8 cellular contexts compared by ENCODE assay signal in genomic region chr16:715448-716249, GRCh38. TPM values are rescaled to one million over a fixed set of nuclear protein-coding genes. Genes with fewer than 3 reads are reported as not detected.
DNase-seq lines count a peak whose midpoint lies in the region; ATAC-seq and TF ChIP-seq lines count a peak whose summit lies in the region.

No MANE protein-coding gene starts in this region.

- intact Hi-C loops in sigmoid colon (cut with DNase I): no loop called here

- DNase-seq in DMS 273 (lab: John Stamatoyannopoulos, UW; ENCODE audit: unreplicated experiment): peak; percentile 77
- no peak for DNase-seq in DMS 273 treated with DMSO at 0.1 percent for 48 hours (lab: John Stamatoyannopoulos, UW)
- DNase-seq in UCSD-AML1 (lab: John Stamatoyannopoulos, UW; ENCODE audit: unreplicated experiment): peak; percentile 43
- DNase-seq in sigmoid colon: no peak

- TF ChIP-seq POLR2A in gastroesophageal sphincter (IDR thresholded peaks at IDR 0.05) (no peak), sigmoid colon (IDR thresholded peaks at IDR 0.05) (no peak)

- WGBS in gastroesophageal sphincter (ENCODE audit: low coverage in 1 of 2), 2 donors: no CpG with 5 or more reads among the region's 79 CpGs
- 1 to 2% methylated on average over 79 of the region's 79 CpGs for WGBS in sigmoid colon, 2 donors

- H3K4me1 ChIP-seq in HEK293 (ENCODE audit: control insufficient read depth, insufficient read depth, low read length): peaks cover 10% of the 10 kb centered on the region
- H3K4me1 ChIP-seq in gastroesophageal sphincter: peaks cover 0 to 61% (median 23%) of the 10 kb centered on the region in 3 donors
- H3K4me1 ChIP-seq in sigmoid colon: peaks cover 0 to 44% (median 35%) of the 10 kb centered on the region in 4 donors

- H3K4me3 ChIP-seq in HEK293 (ENCODE audit: low read depth, low read length): peak overlapping the region; percentile 44
- peak overlapping the region; percentile 73 to 79 for H3K4me3 ChIP-seq in gastroesophageal sphincter
- peak overlapping the region; percentile 53 to 75 (median 64) for H3K4me3 ChIP-seq in sigmoid colon

- POLR2A ChIA-PET in HEK293 (lab: Yijun Ruan, JAX): interaction anchor here (0.8 to 1.7 kb wide), 9 partner anchors 8 to 88 kb away, joined by 3 to 8 read pairs (median 3); partner anchors contain the start of genes CCDC78 and HAGHL

- H3K27me3 ChIP-seq in gastroesophageal sphincter: peaks cover 18% of the 10 kb centered on the region
- peaks cover 4 to 21% (median 13%) of the 10 kb centered on the region in 3 donors for H3K27me3 ChIP-seq in sigmoid colon

- H3K27ac ChIP-seq in HEK293 (ENCODE audit: extremely low read depth, low read depth, low read length): peak overlapping the region; percentile 66; the same call in 1 of the 2 replicates
- peak overlapping the region in 3 of 4 donors; percentile 64 to 80 (median 74) for H3K27ac ChIP-seq in gastroesophageal sphincter
- peak overlapping the region; percentile 40 to 75 (median 56) for H3K27ac ChIP-seq in sigmoid colon

- H3K9me3 ChIP-seq in HEK293 (ENCODE audit: control insufficient read depth, insufficient read depth, low read depth, low read length): no peaks in the 10 kb centered on the region
- no peaks in the 10 kb centered on the region for H3K9me3 ChIP-seq in gastroesophageal sphincter
- H3K9me3 ChIP-seq in sigmoid colon: no peaks in the 10 kb centered on the region

- no peak for TF ChIP-seq EP300 in gastroesophageal sphincter (IDR thresholded peaks at IDR 0.05)
- no peak for TF ChIP-seq EP300 in sigmoid colon (IDR thresholded peaks at IDR 0.05)

- ATAC-seq in gastroesophageal sphincter (no peak), GM21825 (IDR thresholded peaks at IDR 0.05; ENCODE audit: unreplicated experiment) (no peak), HG02973 (IDR thresholded peaks at IDR 0.05; ENCODE audit: unreplicated experiment) (no peak)

- H3K36me3 ChIP-seq in HEK293 (ENCODE audit: control insufficient read depth in 2 of 2, insufficient read depth in 1 of 2, low read length in 2 of 2): peaks cover 0 to 7% of the 10 kb centered on the region in 2 experiments; a peak in 1 of 3 replicates
- peaks cover 0 to 6% of the 10 kb centered on the region in 2 donors for H3K36me3 ChIP-seq in gastroesophageal sphincter
- no peaks in the 10 kb centered on the region for H3K36me3 ChIP-seq in sigmoid colon

- CTCF ChIA-PET in HEK293 (lab: Yijun Ruan, JAX): interaction anchor here (0.6 to 3.9 kb wide), 6 partner anchors 8 to 73 kb away, joined by 3 to 38 read pairs (median 6); partner anchors contain the start of genes CCDC78, CHTF18 and RPUSD1

- TF ChIP-seq CTCF in HEK293 (tag by site-specific recombination; IDR thresholded peaks at IDR 0.05): peak; percentile 28; the same call in 1 of the 2 replicates
- TF ChIP-seq CTCF in gastroesophageal sphincter (IDR thresholded peaks at IDR 0.05): peak in 2 of 4 experiments; percentile 23 to 24
- no peak for TF ChIP-seq CTCF in sigmoid colon (IDR thresholded peaks at IDR 0.05)

TF ChIP-seq in HEK293, 187 proteins besides CTCF, POLR2A, EP300 and RAD21 (continues in another document):
- TF ChIP-seq ZNF146 (tag by site-specific recombination; IDR thresholded peaks at IDR 0.05) (no peak), ZNF501 (tag by site-specific recombination; IDR thresholded peaks at IDR 0.05) (no peak), YY1 (tag by site-specific recombination; IDR thresholded peaks at IDR 0.05) (no peak), PRDM10 (tag by site-specific recombination; IDR thresholded peaks at IDR 0.05) (no peak), ZBTB11 (tag by site-specific recombination; conservative IDR thresholded peaks at IDR 0.05; ENCODE audit: low read depth) (no peak)
- TF ChIP-seq, protein P1, sequence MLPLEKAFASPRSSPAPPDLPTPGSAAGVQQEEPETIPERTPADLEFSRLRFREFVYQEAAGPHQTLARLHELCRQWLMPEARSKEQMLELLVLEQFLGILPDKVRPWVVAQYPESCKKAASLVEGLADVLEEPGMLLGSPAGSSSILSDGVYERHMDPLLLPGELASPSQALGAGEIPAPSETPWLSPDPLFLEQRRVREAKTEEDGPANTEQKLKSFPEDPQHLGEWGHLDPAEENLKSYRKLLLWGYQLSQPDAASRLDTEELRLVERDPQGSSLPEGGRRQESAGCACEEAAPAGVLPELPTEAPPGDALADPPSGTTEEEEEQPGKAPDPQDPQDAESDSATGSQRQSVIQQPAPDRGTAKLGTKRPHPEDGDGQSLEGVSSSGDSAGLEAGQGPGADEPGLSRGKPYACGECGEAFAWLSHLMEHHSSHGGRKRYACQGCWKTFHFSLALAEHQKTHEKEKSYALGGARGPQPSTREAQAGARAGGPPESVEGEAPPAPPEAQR (tag by site-specific recombination; IDR thresholded peaks at IDR 0.05): no peak

RNA-seq across cellular contexts. Expression of gene METRN, which starts 0.7 kb away (rescaled TPM):
- total RNA-seq in gastroesophageal sphincter (10 to 100 TPM; 22.6 to 77.7 (median 63.8) TPM), sigmoid colon (10 to 100 TPM; 27.8 to 49.9 (median 32.2) TPM)
- 10 to 100 TPM; 16.5 to 32.8 (median 31.8) TPM for polyA plus RNA-seq in sigmoid colon

RNA-seq across cellular contexts. Expression of gene ANTKMT, which starts 5.3 kb away (rescaled TPM):
- total RNA-seq in gastroesophageal sphincter (10 to 100 TPM; 23.5 to 46.2 (median 31.0) TPM), sigmoid colon (10 to 100 TPM; 27.1 to 53.1 (median 39.5) TPM)
- polyA plus RNA-seq in sigmoid colon: 10 to 100 TPM; 18.6 to 38.1 (median 21.3) TPM

RNA-seq across cellular contexts. Expression of gene FBXL16, which starts 10.0 kb away (rescaled TPM):
- total RNA-seq in gastroesophageal sphincter (1 to 10 TPM in 1 of 4 donors, under 1 TPM in 3; 0.27 to 1.4 (median 0.35) TPM), sigmoid colon (1 to 10 TPM in 3 of 4 donors, under 1 TPM in 1; 0.16 to 1.6 (median 1.4) TPM)
- polyA plus RNA-seq in sigmoid colon: 1 to 10 TPM in 1 of 3 donors, under 1 TPM in 1, not detected in 1; 0.60 to 2.4 TPM

RNA-seq across cellular contexts. Expression of gene CCDC78, which starts 10.6 kb away (rescaled TPM):
- under 1 TPM in 1 of 4 donors, not detected in 3; 0.13 TPM for total RNA-seq in gastroesophageal sphincter
- total RNA-seq in sigmoid colon: under 1 TPM in 1 of 4 donors, not detected in 3; 0.49 TPM
- polyA plus RNA-seq in sigmoid colon: 1 to 10 TPM in 1 of 3 donors, not detected in 2; 3.4 TPM

RNA-seq across cellular contexts. Expression of gene HAGHL, which starts 11.3 kb away (rescaled TPM):
- total RNA-seq in gastroesophageal sphincter (1 to 10 TPM; 1.1 to 4.8 (median 2.8) TPM), sigmoid colon (1 to 10 TPM; 2.6 to 4.6 (median 3.8) TPM)
- 10 to 100 TPM in 1 of 3 donors, 1 to 10 TPM in 1, under 1 TPM in 1; 0.92 to 10.5 (median 1.2) TPM for polyA plus RNA-seq in sigmoid colon

Comparison
In these comparisons a context has a peak if more than half of its experiments do, and no peak if none do; other contexts are left out.
1. DNase-seq: peak in DMS 273 (single experiment) and UCSD-AML1 (single experiment); none in DMS 273 treated with DMSO at 0.1 percent for 48 hours (single experiment) and sigmoid colon (single experiment).
2. Peak in every context shown above with its lines, with median percentiles within 50 percentile points of each other: H3K27ac ChIP-seq and H3K4me3 ChIP-seq.